ENCODE assay signal across 1 cellular context in the genomic region with DNA sequence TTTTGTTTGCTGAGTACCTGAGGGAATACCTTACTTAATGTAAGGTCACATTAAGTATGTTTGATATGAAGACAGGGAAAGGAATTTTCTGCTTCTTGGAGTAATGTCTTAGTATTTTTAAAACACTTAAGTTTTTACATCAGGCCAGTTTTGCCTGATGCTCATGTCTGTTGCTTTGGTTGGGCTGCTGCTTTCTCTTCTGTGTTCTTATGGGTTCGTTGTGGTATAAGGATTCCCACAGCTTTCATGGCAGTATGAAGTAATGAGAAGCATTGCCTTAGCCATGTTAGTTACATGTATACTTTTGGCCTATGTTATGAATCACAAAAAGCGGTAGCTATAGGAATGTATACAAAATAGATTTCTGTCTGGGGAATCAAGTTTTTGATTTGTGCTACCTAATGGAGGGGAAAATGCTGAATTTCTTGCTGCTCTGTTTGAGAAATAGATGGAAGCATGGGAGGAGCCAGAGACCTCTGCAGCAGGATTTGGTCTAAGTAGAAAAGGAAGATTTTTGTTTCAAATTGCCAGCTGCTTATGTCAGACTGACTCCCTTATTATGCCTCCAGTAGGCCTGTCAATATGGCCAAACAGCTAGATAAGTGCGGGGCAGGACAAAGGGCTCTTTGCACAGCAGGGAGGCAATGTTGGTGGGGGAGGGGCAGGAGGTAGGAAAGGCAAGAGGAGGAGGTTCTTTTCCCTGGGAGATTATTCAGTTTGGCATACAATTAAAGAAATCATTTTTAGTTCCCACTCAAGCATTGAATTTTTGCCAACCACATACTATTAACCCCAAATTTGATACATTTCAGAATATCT.
TF ChIP-seq lines count a peak whose summit lies in the region.

No MANE protein-coding gene starts in this region.

TF ChIP-seq in HepG2, 621 proteins besides CTCF, POLR2A, EP300 and RAD21 (continued from another document and continues in another):
- TF ChIP-seq ZNF562 (CRISPR knock-in tag; IDR thresholded peaks at IDR 0.05; ENCODE audit: borderline replicate concordance) (no peak), ZMAT3 (CRISPR knock-in tag; conservative IDR thresholded peaks at IDR 0.05) (no peak), ZKSCAN8 (CRISPR knock-in tag; IDR thresholded peaks at IDR 0.05; ENCODE audit: borderline replicate concordance) (0 out of 2 replicates have a peak, but pooled peaks have one; percentile 38), HDAC2 (CRISPR knock-in tag; IDR thresholded peaks at IDR 0.05) (peak; percentile 72; the same call in 1 of the 2 replicates), MAX (IDR thresholded peaks at IDR 0.05) (peak; percentile 35; the same call in 1 of the 2 replicates), NFKB2 (CRISPR knock-in tag; IDR thresholded peaks at IDR 0.05; ENCODE audit: borderline replicate concordance) (no peak), CSRNP2 (CRISPR knock-in tag; conservative IDR thresholded peaks at IDR 0.05; ENCODE audit: low read depth) (no peak), ZNF574 (CRISPR knock-in tag; IDR thresholded peaks at IDR 0.05) (peak; percentile 45; the same call in 1 of the 2 replicates), ZNF331 (CRISPR knock-in tag; IDR thresholded peaks at IDR 0.05) (peak; percentile 65), ZNF124 (CRISPR knock-in tag; IDR thresholded peaks at IDR 0.05) (peak; percentile 81; the same call in 1 of the 2 replicates), SP140L (CRISPR knock-in tag; IDR thresholded peaks at IDR 0.05; ENCODE audit: borderline replicate concordance) (no peak), NCOR1 (IDR thresholded peaks at IDR 0.05; ENCODE audit: borderline replicate concordance, low read length) (no peak), SMAD3 (CRISPR knock-in tag; IDR thresholded peaks at IDR 0.05) (0 out of 2 replicates have a peak, but pooled peaks have one; percentile 38), ZNF570 (CRISPR knock-in tag; IDR thresholded peaks at IDR 0.05; ENCODE audit: borderline replicate concordance) (no peak), ZNF772 (CRISPR knock-in tag; IDR thresholded peaks at IDR 0.05) (peak; percentile 69; the same call in 1 of the 2 replicates), ZNF281 (CRISPR knock-in tag; IDR thresholded peaks at IDR 0.05; ENCODE audit: borderline replicate concordance) (peak; percentile 100), SOX6 (IDR thresholded peaks at IDR 0.05) (no peak), SOX6 (CRISPR knock-in tag; IDR thresholded peaks at IDR 0.05) (peak; percentile 77), TARDBP (CRISPR knock-in tag; IDR thresholded peaks at IDR 0.05) (0 out of 2 replicates have a peak, but pooled peaks have one; percentile 20), ZNF7 (CRISPR knock-in tag; IDR thresholded peaks at IDR 0.05) (peak; percentile 84), RARA (CRISPR knock-in tag; IDR thresholded peaks at IDR 0.05) (peak; percentile 31; the same call in 1 of the 2 replicates), ZNF644 (CRISPR knock-in tag; IDR thresholded peaks at IDR 0.05; ENCODE audit: low read depth) (peak; percentile 74; the same call in 1 of the 2 replicates), ZNF121 (CRISPR knock-in tag; IDR thresholded peaks at IDR 0.05) (peak; percentile 79), RXRA (CRISPR knock-in tag; IDR thresholded peaks at IDR 0.05) (peak; percentile 22; the same call in 1 of the 2 replicates), PRPF4 (IDR thresholded peaks at IDR 0.05; ENCODE audit: low read depth, low read length, poor library complexity, severe bottlenecking) (no peak), NCOA2 (CRISPR knock-in tag; IDR thresholded peaks at IDR 0.05) (peak; percentile 32; the same call in 1 of the 2 replicates), KDM3A (CRISPR knock-in tag; IDR thresholded peaks at IDR 0.05; ENCODE audit: low read depth) (peak; percentile 51; the same call in 1 of the 2 replicates), ZNF263 (CRISPR knock-in tag; IDR thresholded peaks at IDR 0.05) (no peak), MED1 (CRISPR knock-in tag; IDR thresholded peaks at IDR 0.05) (peak; percentile 48; the same call in 1 of the 2 replicates), ARID5B (CRISPR knock-in tag; IDR thresholded peaks at IDR 0.05) (peak; percentile 78), MAFK (conservative IDR thresholded peaks at IDR 0.05 in 1 of 2, IDR thresholded peaks at IDR 0.05 in 1 of 2; ENCODE audit: low read length in 2 of 2) (no peak), FOXA1 (IDR thresholded peaks at IDR 0.05) (no peak), FOXA1 (CRISPR knock-in tag; IDR thresholded peaks at IDR 0.05) (peak; percentile 86), PHF5A (CRISPR knock-in tag; IDR thresholded peaks at IDR 0.05; ENCODE audit: low read depth, unreplicated experiment) (no peak), ZNF329 (CRISPR knock-in tag; IDR thresholded peaks at IDR 0.05; ENCODE audit: low read depth) (no peak), FOXA3 (CRISPR knock-in tag; IDR thresholded peaks at IDR 0.05) (peak; percentile 86), NFE2 (CRISPR knock-in tag; IDR thresholded peaks at IDR 0.05) (no peak), FOXK1 (CRISPR knock-in tag; IDR thresholded peaks at IDR 0.05; ENCODE audit: borderline replicate concordance, low read depth) (peak; percentile 43; the same call in 1 of the 2 replicates), RFXANK (CRISPR knock-in tag; IDR thresholded peaks at IDR 0.05) (no peak), KLF9 (CRISPR knock-in tag; IDR thresholded peaks at IDR 0.05; ENCODE audit: low read depth) (0 out of 2 replicates have a peak, but pooled peaks have one; percentile 19), ZNF850 (CRISPR knock-in tag; conservative IDR thresholded peaks at IDR 0.05) (no peak), DPF2 (CRISPR knock-in tag; IDR thresholded peaks at IDR 0.05; ENCODE audit: borderline replicate concordance, low read depth) (0 out of 2 replicates have a peak, but pooled peaks have one; percentile 41), ATF4 (CRISPR knock-in tag; IDR thresholded peaks at IDR 0.05) (peak in 1 of 2 experiments; percentile 46; a peak in 1 of 4 replicates), TBX2 (CRISPR knock-in tag; IDR thresholded peaks at IDR 0.05; ENCODE audit: borderline replicate concordance) (peak; percentile 66; the same call in 1 of the 2 replicates), TGIF2 (CRISPR knock-in tag; IDR thresholded peaks at IDR 0.05) (peak; percentile 94)
- TF ChIP-seq, protein P1, sequence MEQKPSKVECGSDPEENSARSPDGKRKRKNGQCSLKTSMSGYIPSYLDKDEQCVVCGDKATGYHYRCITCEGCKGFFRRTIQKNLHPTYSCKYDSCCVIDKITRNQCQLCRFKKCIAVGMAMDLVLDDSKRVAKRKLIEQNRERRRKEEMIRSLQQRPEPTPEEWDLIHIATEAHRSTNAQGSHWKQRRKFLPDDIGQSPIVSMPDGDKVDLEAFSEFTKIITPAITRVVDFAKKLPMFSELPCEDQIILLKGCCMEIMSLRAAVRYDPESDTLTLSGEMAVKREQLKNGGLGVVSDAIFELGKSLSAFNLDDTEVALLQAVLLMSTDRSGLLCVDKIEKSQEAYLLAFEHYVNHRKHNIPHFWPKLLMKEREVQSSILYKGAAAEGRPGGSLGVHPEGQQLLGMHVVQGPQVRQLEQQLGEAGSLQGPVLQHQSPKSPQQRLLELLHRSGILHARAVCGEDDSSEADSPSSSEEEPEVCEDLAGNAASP (CRISPR knock-in tag; IDR thresholded peaks at IDR 0.05; ENCODE audit: borderline replicate concordance), result peak; percentile 16; the same call in 1 of the 2 replicates
- TF ChIP-seq, protein P2, sequence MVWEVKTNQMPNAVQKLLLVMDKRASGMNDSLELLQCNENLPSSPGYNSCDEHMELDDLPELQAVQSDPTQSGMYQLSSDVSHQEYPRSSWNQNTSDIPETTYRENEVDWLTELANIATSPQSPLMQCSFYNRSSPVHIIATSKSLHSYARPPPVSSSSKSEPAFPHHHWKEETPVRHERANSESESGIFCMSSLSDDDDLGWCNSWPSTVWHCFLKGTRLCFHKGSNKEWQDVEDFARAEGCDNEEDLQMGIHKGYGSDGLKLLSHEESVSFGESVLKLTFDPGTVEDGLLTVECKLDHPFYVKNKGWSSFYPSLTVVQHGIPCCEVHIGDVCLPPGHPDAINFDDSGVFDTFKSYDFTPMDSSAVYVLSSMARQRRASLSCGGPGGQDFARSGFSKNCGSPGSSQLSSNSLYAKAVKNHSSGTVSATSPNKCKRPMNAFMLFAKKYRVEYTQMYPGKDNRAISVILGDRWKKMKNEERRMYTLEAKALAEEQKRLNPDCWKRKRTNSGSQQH (CRISPR knock-in tag; IDR thresholded peaks at IDR 0.05; ENCODE audit: low read depth), result peak; percentile 71; the same call in 1 of the 2 replicates
